Comparison of ENCODE assay signal across 10 cellular contexts in the genomic region with DNA sequence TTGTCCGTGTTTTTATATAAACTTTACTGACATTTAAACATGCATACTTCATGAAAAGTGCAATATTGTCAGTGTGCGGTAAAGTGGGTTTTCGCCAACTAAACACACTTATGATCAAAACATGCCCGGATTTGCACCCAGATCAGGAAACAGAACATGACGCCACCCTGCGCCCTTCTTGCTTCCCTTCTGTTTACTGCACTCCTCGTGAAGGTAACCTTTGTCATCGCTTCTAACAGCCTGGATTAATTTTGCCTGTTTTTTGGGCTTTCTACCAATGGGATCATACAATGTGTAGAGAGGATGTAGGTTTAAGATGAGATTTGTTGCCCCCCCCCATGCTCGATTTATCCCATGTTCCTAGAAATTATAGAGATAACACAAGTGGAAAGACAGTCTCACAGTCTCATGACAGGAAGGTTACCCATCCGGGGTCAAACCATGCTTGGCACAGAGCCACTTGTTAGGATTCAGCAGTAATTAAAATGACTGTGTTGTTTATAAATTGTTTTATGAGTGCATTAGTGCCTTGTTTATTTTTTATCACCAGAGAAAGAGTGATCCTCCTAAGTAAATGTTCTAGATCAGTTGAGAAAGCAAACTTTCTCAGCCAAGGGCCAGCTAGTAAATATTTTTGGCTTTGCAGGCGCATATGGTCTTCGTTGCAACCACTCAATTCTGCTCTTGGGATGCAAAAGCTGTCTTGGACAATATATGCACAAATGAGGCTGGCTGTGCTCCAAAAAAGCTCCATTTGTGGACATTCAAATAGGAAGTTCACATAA.
DNase-seq lines count a peak whose midpoint lies in the region; ATAC-seq and TF ChIP-seq lines count a peak whose summit lies in the region.
"Had no signal": no experiment of that assay in that cellular context is flagged by ENCODE, and none has a peak within 500 bp of the region (broad histone marks: within the 10 kb centered on the region; RNA-seq: fewer than 3 reads in every experiment).

No MANE protein-coding gene starts in this region.

- no peak overlapping the region for H3K18ac ChIP-seq in neuronal stem cell (ENCODE audit: low read length)

- no peak overlapping the region for H2BK5ac ChIP-seq in neuronal stem cell (ENCODE audit: low read length)

- 51 to 68% methylated on average over 12 of the region's 12 CpGs for WGBS in esophagus squamous epithelium, 2 donors
- WGBS in neuronal stem cell (ENCODE audit: extremely low coverage in 2 of 2, insufficient read length in 2 of 2, insufficient replicate concordance in 1 of 2), 2 donors, result no CpG with 5 or more reads among the region's 12 CpGs

- H3K23ac ChIP-seq in neuronal stem cell (ENCODE audit: low read depth, low read length, poor library complexity), result no peak overlapping the region

- H3K27ac ChIP-seq in esophagus squamous epithelium (peak overlapping the region in 3 of 4 donors; percentile 56 to 80 (median 75)), neuronal stem cell (replicated peaks; ENCODE audit: low read length) (peak overlapping the region; percentile 38)
- H3K27ac ChIP-seq: KMS-11 had no signal

- peak; percentile 82 for DNase-seq in EH (ENCODE audit: low read depth)
- DNase-seq in NCI-H748 (lab: John Stamatoyannopoulos, UW; ENCODE audit: unreplicated experiment), result peak; percentile 73
- DNase-seq in esophagus squamous epithelium (lab: John Stamatoyannopoulos, UW), result no peak
- DNase-seq in neuronal stem cell (ENCODE audit: low spot score), result no peak
- DNase-seq in NOMO-1 treated with DMSO at 0.1 percent for 48 hours (lab: John Stamatoyannopoulos, UW; ENCODE audit: unreplicated experiment), result no peak
- no peak for DNase-seq in MCF 10A (ENCODE audit: unreplicated experiment)
- no peak for DNase-seq in CD1c-positive myeloid dendritic cell (ENCODE audit: extremely low spot score)
- DNase-seq: stimulated activated CD4-positive, alpha-beta T cell treated with anti-CD3 and anti-CD28 coated beads, Interleukin-15, amount 100 ng/mL, for 24 hours had no signal

- H3K4me1 ChIP-seq in esophagus squamous epithelium (peaks cover 0 to 27% (median 0%) of the 10 kb centered on the region in 3 donors), neuronal stem cell (ENCODE audit: control insufficient read depth in 2 of 2, insufficient read depth in 1 of 2, low read depth in 1 of 2, low read length in 2 of 2) (peaks cover 14% of the 10 kb centered on the region in 2 donors)

- H3K4me3 Mint-ChIP-seq in MCF 10A (ENCODE audit: unreplicated experiment), result no peak overlapping the region

- no peak overlapping the region for H3K4ac ChIP-seq in neuronal stem cell (ENCODE audit: low read length)

- BruUV-seq in MCF 10A (replicated peaks; lab: Mats Ljungman, UMichigan), result no TSS peak

- H3K27me3 ChIP-seq in esophagus squamous epithelium (no peaks in the 10 kb centered on the region), neuronal stem cell (ENCODE audit: control insufficient read depth in 3 of 3, insufficient read depth in 3 of 3, low read depth in 1 of 3, low read length in 3 of 3) (no peaks in the 10 kb centered on the region)

- no peak for TF ChIP-seq CTCF in esophagus squamous epithelium (IDR thresholded peaks at IDR 0.05)
- no peak for TF ChIP-seq CTCF in MCF 10A (IDR thresholded peaks at IDR 0.05; ENCODE audit: unreplicated experiment)

- H3K9me3 Mint-ChIP-seq in MCF 10A (ENCODE audit: unreplicated experiment), result no peaks in the 10 kb centered on the region

- no peak for TF ChIP-seq POLR2A in esophagus squamous epithelium (IDR thresholded peaks at IDR 0.05)

- no peak overlapping the region for H3K14ac ChIP-seq in neuronal stem cell (ENCODE audit: low read length)

- H2BK15ac ChIP-seq in neuronal stem cell (ENCODE audit: low read length), result no peak overlapping the region

- H2AK5ac ChIP-seq in neuronal stem cell (ENCODE audit: low read depth, low read length), result no peak overlapping the region

- POLR2A ChIA-PET in MCF 10A (lab: Yijun Ruan, JAX), result no interaction called here

- H3K4me2 ChIP-seq in neuronal stem cell (ENCODE audit: insufficient read depth, low read length, poor library complexity, severe bottlenecking), result no peak overlapping the region
- H3K4me2 ChIP-seq: KMS-11 had no signal

- H2BK120ac ChIP-seq in neuronal stem cell (ENCODE audit: low read depth, low read length), result no peak overlapping the region

- intact Hi-C loops in esophagus squamous epithelium (cut with DNase I), result no loop called here
- intact Hi-C loops in MCF 10A (cut with micrococcal nuclease), result no loop called here

- no peak overlapping the region for H3K9ac ChIP-seq in neuronal stem cell (ENCODE audit: low read depth, low read length, poor library complexity)
- H3K9ac ChIP-seq: KMS-11 had no signal

- no peak overlapping the region for H4K8ac ChIP-seq in neuronal stem cell (ENCODE audit: low read depth, low read length)

- no peak overlapping the region for H2BK12ac ChIP-seq in neuronal stem cell (ENCODE audit: low read length)

- H3K4me1 Mint-ChIP-seq in MCF 10A (ENCODE audit: insufficient read depth, unreplicated experiment), result peaks cover 6% of the 10 kb centered on the region

- H4K91ac ChIP-seq in neuronal stem cell (ENCODE audit: low read depth, low read length, poor library complexity), result no peak overlapping the region

- CTCF ChIA-PET in MCF 10A (lab: Yijun Ruan, JAX), result interaction anchor here (0.8 kb wide), 1 partner anchor 326 kb away, joined by 3 read pairs; no protein-coding TSS in a partner anchor

- no peaks in the 10 kb centered on the region for H3K36me3 ChIP-seq in esophagus squamous epithelium
- no peaks in the 10 kb centered on the region for H3K36me3 ChIP-seq in neuronal stem cell (replicated peaks in 1 of 2; ENCODE audit: control insufficient read depth in 2 of 2, insufficient read depth in 2 of 2, low read length in 2 of 2)

- ATAC-seq in GM21786 (IDR thresholded peaks at IDR 0.05; ENCODE audit: unreplicated experiment), result no peak

- H2AFZ ChIP-seq in neuronal stem cell (ENCODE audit: low read length), result peak overlapping the region; percentile 80

- H3K4me3 ChIP-seq in esophagus squamous epithelium (peak overlapping the region in 1 of 4 donors; percentile 13), neuronal stem cell (ENCODE audit: low read length in 2 of 2) (no peak overlapping the region)

- H3K36me3 Mint-ChIP-seq in MCF 10A (ENCODE audit: insufficient read depth, unreplicated experiment), result no peaks in the 10 kb centered on the region

- H3K27me3 Mint-ChIP-seq in MCF 10A (ENCODE audit: insufficient read depth, unreplicated experiment), result no peaks in the 10 kb centered on the region

- H3K79me1 ChIP-seq in neuronal stem cell (ENCODE audit: low read depth, low read length), result no peaks in the 10 kb centered on the region

- H3K27ac Mint-ChIP-seq in MCF 10A (ENCODE audit: low read depth, unreplicated experiment), result no peak overlapping the region

- H3K9me3 ChIP-seq in esophagus squamous epithelium, result no peaks in the 10 kb centered on the region
- H3K9me3 ChIP-seq in neuronal stem cell (replicated peaks in 1 of 2; ENCODE audit: control insufficient read depth in 2 of 2, insufficient read depth in 1 of 2, low read depth in 1 of 2, low read length in 2 of 2), result peaks cover 0 to 2% of the 10 kb centered on the region in 2 donors

Comparison
In these comparisons a context has a peak if more than half of its experiments do, and no peak if none do; other contexts are left out.
1. DNase-seq: peak in EH (single experiment) and NCI-H748 (single experiment); none in esophagus squamous epithelium (single experiment), neuronal stem cell (single experiment), NOMO-1 treated with DMSO at 0.1 percent for 48 hours (single experiment), MCF 10A (single experiment) and CD1c-positive myeloid dendritic cell (single experiment).